In genomic region chr5:148857474-148857873, GRCh38 we compare ENCODE assay signal across 31 cellular contexts.
"Had no signal": no experiment of that assay in that cellular context is flagged by ENCODE, and none has a peak within 500 bp of the region (broad histone marks: within the 10 kb centered on the region; RNA-seq: fewer than 3 reads in every experiment).

No MANE protein-coding gene starts in this region.

- H3K27ac Mint-ChIP-seq: activated T-cell treated with anti-CD3 and anti-CD28 coated beads, Interleukin-2, amount 50 U/mL, for 24 hours; activated T-helper 17 cell treated with anti-CD3 and anti-CD28 coated beads, Interleukin-2, amount 50 U/mL, for 72 hours; naive thymus-derived CD4-positive, alpha-beta T cell; T-helper 1 cell treated with Interleukin-12 subunit alpha and Interleukin-12 subunit beta and Interleukin-4 antibody, amounts not matched to agents 30 μg/mL and 1 μg/mL, for 36 hours had no signal

- H3K4me1 ChIP-seq: breast epithelium, colonic mucosa had no signal

- H2AFZ ChIP-seq: neural progenitor cell, parathyroid adenoma had no signal

- H3K4me3 Mint-ChIP-seq: activated T-cell treated with anti-CD3 and anti-CD28 coated beads, Interleukin-2, amount 50 U/mL, for 24 hours; activated T-helper 17 cell treated with anti-CD3 and anti-CD28 coated beads, Interleukin-2, amount 50 U/mL, for 72 hours; naive thymus-derived CD4-positive, alpha-beta T cell; neural progenitor cell; T-helper 1 cell treated with Interleukin-12 subunit alpha and Interleukin-12 subunit beta and Interleukin-4 antibody, amounts not matched to agents 30 μg/mL and 1 μg/mL, for 36 hours had no signal

- H3K36me3 Mint-ChIP-seq: neural progenitor cell had no signal

- H3K9me3 Mint-ChIP-seq: activated T-cell treated with anti-CD3 and anti-CD28 coated beads, Interleukin-2, amount 50 U/mL, for 24 hours; activated T-helper 17 cell treated with anti-CD3 and anti-CD28 coated beads, Interleukin-2, amount 50 U/mL, for 72 hours; neural progenitor cell; T-helper 1 cell treated with Interleukin-12 subunit alpha and Interleukin-12 subunit beta and Interleukin-4 antibody, amounts not matched to agents 30 μg/mL and 1 μg/mL, for 36 hours had no signal

- ATAC-seq: activated CD4-positive, CD25-positive, alpha-beta regulatory T cell treated with anti-CD3 and anti-CD28 coated beads, Interleukin-2, amount 50 U/mL, for 24 hours; activated T-helper 17 cell treated with anti-CD3 and anti-CD28 coated beads, Interleukin-2, amount 50 U/mL, for 72 hours; left colon; naive thymus-derived CD4-positive, alpha-beta T cell had no signal

- H3K4me3 ChIP-seq: breast epithelium, colonic mucosa, neural progenitor cell, right atrium auricular region, suprapubic skin, tibial nerve had no signal

- H3K9me3 ChIP-seq: breast epithelium, colonic mucosa, right atrium auricular region, suprapubic skin, tibial nerve had no signal

- H3K79me2 ChIP-seq: parathyroid adenoma had no signal

- H3K27me3 Mint-ChIP-seq: activated T-cell treated with anti-CD3 and anti-CD28 coated beads, Interleukin-2, amount 50 U/mL, for 24 hours had no signal

- H3K27ac ChIP-seq: breast epithelium, colonic mucosa, neural progenitor cell, parathyroid adenoma, suprapubic skin, tibial nerve, WERI-Rb-1 had no signal

- H3K27me3 ChIP-seq: breast epithelium, colonic mucosa, neural progenitor cell, right atrium auricular region, suprapubic skin, tibial nerve had no signal

- H3K36me3 ChIP-seq: breast epithelium, colonic mucosa, neural progenitor cell, right atrium auricular region, suprapubic skin, tibial nerve, WERI-Rb-1 had no signal

- FAIRE-seq: kidney, TTC549 had no signal

- DNase-seq: activated CD4-positive, alpha-beta T cell treated with anti-CD3 and anti-CD28 coated beads for 48 hours; activated CD4-positive, alpha-beta T cell treated with anti-CD3 and anti-CD28 coated beads, Interleukin-2, amount 50 U/mL, for 48 hours; activated CD8-positive, alpha-beta memory T cell treated with anti-CD3 and anti-CD28 coated beads for 24 hours; activated CD8-positive, alpha-beta memory T cell treated with anti-CD3 and anti-CD28 coated beads, Interleukin-2, amount 50 U/mL, for 48 hours; activated gamma-delta T cell treated with Interleukin-2 at 50 U/mL for 16 hours; activated naive CD4-positive, alpha-beta T cell treated with anti-CD3 and anti-CD28 coated beads, Interleukin-2, amount 50 U/mL, for 16 hours; activated T-cell treated with anti-CD3 and anti-CD28 coated beads, Interleukin-2, amount 50 U/mL, for 24 hours; amygdala; colonic mucosa; effector CD8-positive, alpha-beta T cell; erythroblast; head of caudate nucleus; hippocampal formation; kidney; left colon; mammary epithelial cell; naive thymus-derived CD4-positive, alpha-beta T cell; occipital lobe; stimulated activated naive CD4-positive, alpha-beta T cell; T-helper 9 cell; WERI-Rb-1 had no signal
